ENCODE assay signal across 11 cellular contexts in the genomic region with DNA sequence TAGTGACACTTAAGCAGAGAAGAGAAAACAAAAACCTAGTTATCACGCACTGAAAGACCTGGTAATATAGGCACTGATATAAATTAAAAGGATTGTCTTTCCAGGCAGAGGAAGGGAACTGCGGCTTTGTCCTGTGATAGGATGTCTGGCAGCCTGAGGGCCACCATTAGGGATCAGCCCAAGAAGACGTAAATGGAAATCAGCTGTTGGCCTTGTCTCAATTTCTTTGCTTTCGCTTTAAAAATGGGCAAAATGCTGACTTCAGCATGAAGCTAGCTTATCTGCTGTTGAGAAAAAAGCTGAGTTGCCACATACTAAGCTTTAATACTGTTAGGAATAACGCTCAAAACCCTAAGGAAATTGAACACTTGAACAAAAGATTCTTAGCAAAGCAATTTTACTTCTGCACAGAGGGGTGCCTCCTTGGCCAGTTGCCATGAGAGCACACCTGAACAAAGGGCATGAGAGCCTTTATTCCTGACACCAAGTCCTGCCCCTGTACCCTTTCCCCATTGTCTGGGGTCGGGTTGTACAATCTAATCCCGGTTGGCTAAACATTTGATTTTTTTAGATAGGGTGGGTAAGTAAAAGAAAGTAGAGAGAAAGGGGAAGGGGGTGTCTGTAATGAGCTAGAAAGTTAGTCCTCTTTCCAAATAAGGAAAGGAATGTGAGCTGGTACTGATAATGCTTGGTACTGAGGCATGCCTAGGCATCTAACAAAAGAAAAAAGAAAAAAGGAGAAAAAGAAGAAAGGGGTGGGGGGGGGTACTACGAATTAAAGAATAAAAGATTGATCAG.
A peak's percentile ranks its signal among the peaks of the same experiment; 100 is the strongest.
DNase-seq lines count a peak whose midpoint lies in the region; ATAC-seq and TF ChIP-seq lines count a peak whose summit lies in the region.
"Had no signal": no experiment of that assay in that cellular context is flagged by ENCODE, and none has a peak within 500 bp of the region (broad histone marks: within the 10 kb centered on the region; RNA-seq: fewer than 3 reads in every experiment).

No MANE protein-coding gene starts in this region.

- 65 to 67% methylated on average over 8 of the region's 8 CpGs for WGBS in GM23248 (ENCODE audit: low coverage in 1 of 2, low lambda C conversion rate in 2 of 2, missing lambda C conversion rate in 2 of 2), 2 experiments

- H3K36me3 Mint-ChIP-seq in progenitor cell of endocrine pancreas (ENCODE audit: insufficient read depth), result peaks cover 48% of the 10 kb centered on the region
- H3K36me3 Mint-ChIP-seq in naive thymus-derived CD8-positive, alpha-beta T cell, result no peaks in the 10 kb centered on the region
- H3K36me3 Mint-ChIP-seq: T-cell had no signal

- H4K20me1 ChIP-seq in GM23248 (ENCODE audit: insufficient read depth), result no peaks in the 10 kb centered on the region

- no peak overlapping the region for H3K4me3 Mint-ChIP-seq in progenitor cell of endocrine pancreas (ENCODE audit: low read depth)
- no peak overlapping the region for H3K4me3 Mint-ChIP-seq in naive thymus-derived CD8-positive, alpha-beta T cell
- H3K4me3 Mint-ChIP-seq: T-cell had no signal

- no peak overlapping the region for H3K27ac ChIP-seq in GM23248
- H3K27ac ChIP-seq in ascending aorta, result peak overlapping the region; percentile 5 to 27

- DNase-seq in GM23248 (peak; percentile 34), ascending aorta (ENCODE audit: low spot score in 2 of 2) (no peak), left ventricle myocardium superior (no peak), progenitor cell of endocrine pancreas (ENCODE audit: low spot score, unreplicated experiment) (no peak), occipital lobe (lab: John Stamatoyannopoulos, UW) (no peak), T1000 (lab: John Stamatoyannopoulos, UW) (no peak)
- no peak for DNase-seq in activated naive CD4-positive, alpha-beta T cell treated with anti-CD3 and anti-CD28 coated beads, Interleukin-2, amount 50 U/mL, for 16 hours
- no peak for DNase-seq in naive thymus-derived CD8-positive, alpha-beta T cell
- DNase-seq: cerebellar nuclear complex, NCI-H524, T-cell had no signal

- H3K4me1 ChIP-seq in GM23248 (ENCODE audit: insufficient read depth) (peaks cover 5% of the 10 kb centered on the region; the same call in 1 of the 2 replicates), ascending aorta (no peaks in the 10 kb centered on the region)

- H2AFZ ChIP-seq in GM23248, result peak overlapping the region; percentile 24; the same call in 1 of the 2 replicates

- peaks cover 17% of the 10 kb centered on the region for H3K4me1 Mint-ChIP-seq in progenitor cell of endocrine pancreas (ENCODE audit: low read depth)
- H3K4me1 Mint-ChIP-seq in naive thymus-derived CD8-positive, alpha-beta T cell, result no peaks in the 10 kb centered on the region
- H3K4me1 Mint-ChIP-seq: T-cell had no signal

- no peaks in the 10 kb centered on the region for H3F3A ChIP-seq in GM23248 (ENCODE audit: insufficient read depth)

- H3K27ac Mint-ChIP-seq in progenitor cell of endocrine pancreas, result peak overlapping the region; percentile 94
- no peak overlapping the region for H3K27ac Mint-ChIP-seq in naive thymus-derived CD8-positive, alpha-beta T cell
- H3K27ac Mint-ChIP-seq: T-cell had no signal

- H3K9me3 ChIP-seq in GM23248 (ENCODE audit: low read depth) (no peaks in the 10 kb centered on the region), ascending aorta (no peaks in the 10 kb centered on the region)

- H3K9me3 Mint-ChIP-seq in progenitor cell of endocrine pancreas (ENCODE audit: low read depth), result no peaks in the 10 kb centered on the region
- H3K9me3 Mint-ChIP-seq in naive thymus-derived CD8-positive, alpha-beta T cell, result no peaks in the 10 kb centered on the region
- H3K9me3 Mint-ChIP-seq: T-cell had no signal

- in situ Hi-C loops in GM23248 (cut with MboI), result no loop called here

- H3K9me2 ChIP-seq in GM23248 (ENCODE audit: insufficient read depth), result no peaks in the 10 kb centered on the region

- no peak overlapping the region for H3K9ac ChIP-seq in GM23248

- TF ChIP-seq CTCF in ascending aorta (IDR thresholded peaks at IDR 0.05) (no peak), progenitor cell of endocrine pancreas (IDR thresholded peaks at IDR 0.05; ENCODE audit: unreplicated experiment) (no peak)

- POLR2A ChIA-PET in naive thymus-derived CD8-positive, alpha-beta T cell (lab: Charles Lee), result no interaction called here

- H3K79me2 ChIP-seq in GM23248 (ENCODE audit: insufficient read depth), result no peaks in the 10 kb centered on the region

- intact Hi-C loops in ascending aorta (cut with DNase I), result loop anchor here (5.0 kb wide), 1 partner anchor 103 kb away; the partner anchor contains the start of gene TBC1D9
- intact Hi-C loops in left ventricle myocardium superior (cut with micrococcal nuclease), result no loop called here

- H3K4me3 ChIP-seq in GM23248 (no peak overlapping the region), ascending aorta (peak overlapping the region; percentile 32 to 57)

- no peaks in the 10 kb centered on the region for H3K27me3 ChIP-seq in GM23248 (replicated peaks; ENCODE audit: insufficient read depth)
- H3K27me3 ChIP-seq in ascending aorta, result no peaks in the 10 kb centered on the region

- H3K36me3 ChIP-seq in GM23248 (ENCODE audit: low read depth) (0 out of 2 replicates have a peak, but pooled peaks cover 7% of the 10 kb centered on the region), ascending aorta (peaks cover 19 to 31% of the 10 kb centered on the region in 2 donors)

- peak; percentile 61 for ATAC-seq in left ventricle myocardium superior
- ATAC-seq in naive thymus-derived CD8-positive, alpha-beta T cell, result no peak
- ATAC-seq: T-cell had no signal

- no peaks in the 10 kb centered on the region for H3K27me3 Mint-ChIP-seq in progenitor cell of endocrine pancreas
- H3K27me3 Mint-ChIP-seq in naive thymus-derived CD8-positive, alpha-beta T cell, result peaks cover 0 to 9% (median 5%) of the 10 kb centered on the region in 5 donors

- no peak overlapping the region for H3K4me2 ChIP-seq in GM23248 (ENCODE audit: unreplicated experiment)
